Comparison of ENCODE assay signal across 22 cellular contexts in the genomic region with DNA sequence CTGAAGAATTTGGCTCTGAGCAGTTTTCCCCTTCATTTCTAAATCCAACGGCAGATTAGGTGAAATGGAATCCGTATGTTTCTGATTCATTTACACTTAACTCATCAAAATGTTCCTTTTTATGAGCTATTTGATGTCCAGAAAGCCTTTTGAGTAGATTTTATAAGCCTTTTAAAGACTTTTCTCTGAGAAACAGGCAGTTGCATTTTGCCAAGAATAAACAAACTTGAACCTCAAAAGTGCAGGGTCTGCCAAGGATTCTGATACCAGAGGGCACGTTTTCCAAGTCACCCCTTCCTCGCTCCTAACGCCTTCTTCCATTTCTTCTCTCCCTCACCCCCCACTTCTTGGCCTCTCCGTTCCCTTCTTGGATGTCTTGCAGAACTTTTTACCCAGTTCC.
DNase-seq lines count a peak whose midpoint lies in the region; ATAC-seq, FAIRE-seq and TF ChIP-seq lines count a peak whose summit lies in the region.
"Had no signal": no experiment of that assay in that cellular context is flagged by ENCODE, and none has a peak within 500 bp of the region (broad histone marks: within the 10 kb centered on the region; RNA-seq: fewer than 3 reads in every experiment).

No MANE protein-coding gene starts in this region.

- WGBS in hepatocyte (ENCODE audit: low lambda C conversion rate, missing lambda C conversion rate): 55% methylated on average over 6 of the region's 6 CpGs
- 18% methylated on average over 6 of the region's 6 CpGs for WGBS in smooth muscle cell (ENCODE audit: low lambda C conversion rate)
- WGBS in HepG2 (ENCODE audit: low lambda C conversion rate): 71% methylated on average over 6 of the region's 6 CpGs

- no peaks in the 10 kb centered on the region for H3K36me3 ChIP-seq in hepatocyte (replicated peaks; ENCODE audit: insufficient read depth, low read depth)
- no peaks in the 10 kb centered on the region for H3K36me3 ChIP-seq in smooth muscle cell (ENCODE audit: low read depth)
- H3K36me3 ChIP-seq in HepG2 (replicated peaks in 1 of 2; ENCODE audit: control insufficient read depth in 1 of 2, insufficient read depth in 2 of 2, low read length in 2 of 2): no peaks in the 10 kb centered on the region
- H3K36me3 ChIP-seq: BLaER1 had no signal

- TF ChIP-seq POLR2A in HepG2 (IDR thresholded peaks at IDR 0.05; ENCODE audit: insufficient read depth in 1 of 2, low read depth in 2 of 2, low read length in 2 of 2): no peak

- H3K27me3 ChIP-seq in hepatocyte (no peaks in the 10 kb centered on the region), smooth muscle cell (ENCODE audit: low read depth) (no peaks in the 10 kb centered on the region), HepG2 (ENCODE audit: control insufficient read depth in 1 of 2, insufficient read depth in 2 of 2, low read length in 2 of 2) (0 out of 5 replicates have a peak, but pooled peaks cover 0 to 1% of the 10 kb centered on the region in 2 experiments)
- H3K27me3 ChIP-seq: BLaER1 had no signal

- no peaks in the 10 kb centered on the region for H3K9me3 ChIP-seq in hepatocyte (ENCODE audit: low read depth)
- H3K9me3 ChIP-seq in smooth muscle cell (replicated peaks; ENCODE audit: low read depth): no peaks in the 10 kb centered on the region
- no peaks in the 10 kb centered on the region for H3K9me3 ChIP-seq in HepG2 (ENCODE audit: low read length)
- H3K9me3 ChIP-seq: BLaER1, Caco-2 had no signal

- BruUV-seq in HepG2 (replicated peaks; lab: Mats Ljungman, UMichigan): no TSS peak

- DNase-seq in M059J (ENCODE audit: low read depth) (peak; percentile 70), hepatocyte (ENCODE audit: low spot score) (peak; percentile 58), smooth muscle cell (lab: John Stamatoyannopoulos, UW; ENCODE audit: unreplicated experiment) (no peak), OCI-M2 (lab: John Stamatoyannopoulos, UW; ENCODE audit: unreplicated experiment) (no peak), HepG2 (ENCODE audit: low spot score) (no peak)
- DNase-seq: Caco-2; CD4-positive, CD25-positive, alpha-beta regulatory T cell; CD8-positive, alpha-beta T cell; DMS153; DND-41; EL; GDM1; H9; HFFc6 had no signal

- in situ Hi-C loops in HepG2 (cut with HindIII; ENCODE audit: extremely low pct_ligation_motif_present, low pct_unique_long_range_greater_than_20kb): no loop called here

- TF ChIP-seq RAD21 in HepG2 (CRISPR knock-in tag; IDR thresholded peaks at IDR 0.05): no peak

- CTCF ChIA-PET in HepG2 (lab: Yijun Ruan, JAX; ENCODE audit: low intra/inter-chr PET ratio, low total read pairs): no interaction called here

- H3K9me2 ChIP-seq in hepatocyte (replicated peaks; ENCODE audit: insufficient read depth): no peaks in the 10 kb centered on the region

- H2AFZ ChIP-seq in hepatocyte (no peak overlapping the region), smooth muscle cell (ENCODE audit: low read depth) (peak overlapping the region; percentile 24), HepG2 (ENCODE audit: low read length) (no peak overlapping the region)
- H2AFZ ChIP-seq: GM23338 had no signal

- H3K79me2 ChIP-seq in hepatocyte (no peaks in the 10 kb centered on the region), smooth muscle cell (ENCODE audit: low read depth) (no peaks in the 10 kb centered on the region), HepG2 (ENCODE audit: insufficient read depth, low read length) (no peaks in the 10 kb centered on the region)

- H3K4me2 ChIP-seq in hepatocyte (no peak overlapping the region), smooth muscle cell (peak overlapping the region; percentile 39), HepG2 (ENCODE audit: low read depth, low read length) (no peak overlapping the region)
- H3K4me2 ChIP-seq: BLaER1, GM23338 had no signal

- ATAC-seq in GM19397 (IDR thresholded peaks at IDR 0.05; ENCODE audit: unreplicated experiment) (no peak), HepG2 (no peak)
- ATAC-seq: CD8-positive, alpha-beta T cell; GM12878; GM23338; HCT116 had no signal

- H3K4me1 ChIP-seq in hepatocyte (ENCODE audit: insufficient read depth) (peaks cover 17% of the 10 kb centered on the region), smooth muscle cell (ENCODE audit: low read depth) (no peaks in the 10 kb centered on the region), HepG2 (ENCODE audit: insufficient read depth, low read length) (peaks cover 4% of the 10 kb centered on the region; the same call in 1 of the 2 replicates)
- H3K4me1 ChIP-seq: BLaER1, Caco-2 had no signal

- TF ChIP-seq CTCF in hepatocyte (IDR thresholded peaks at IDR 0.05; ENCODE audit: poor library complexity): no peak
- TF ChIP-seq CTCF in smooth muscle cell (IDR thresholded peaks at IDR 0.05; ENCODE audit: borderline replicate concordance, insufficient read depth, poor library complexity, severe bottlenecking): no peak
- no peak for TF ChIP-seq CTCF in HepG2 (CRISPR knock-in tag; IDR thresholded peaks at IDR 0.05)

- FAIRE-seq in HepG2 (lab: Jason Lieb, UNC): no peak
- FAIRE-seq: A204.1, GM12878, GM19239 had no signal

- POLR2A ChIA-PET in HepG2 (lab: Yijun Ruan, JAX): no interaction called here

- no peaks in the 10 kb centered on the region for H3F3A ChIP-seq in smooth muscle cell (ENCODE audit: low read depth)

- intact Hi-C loops in HepG2 (cut with micrococcal nuclease; ENCODE audit: unreplicated experiment): no loop called here

- H3K9ac ChIP-seq in smooth muscle cell (ENCODE audit: low read depth): no peak overlapping the region
- no peak overlapping the region for H3K9ac ChIP-seq in HepG2 (ENCODE audit: insufficient read depth, low read depth, low read length)
- H3K9ac ChIP-seq: BLaER1 had no signal

- TF ChIP-seq EP300 in HepG2 (IDR thresholded peaks at IDR 0.05; ENCODE audit: low read depth in 2 of 2, low read length in 2 of 2) (no peak), HepG2 (CRISPR knock-in tag; IDR thresholded peaks at IDR 0.05; ENCODE audit: borderline replicate concordance) (no peak)

- H3K4me3 ChIP-seq in hepatocyte (no peak overlapping the region), smooth muscle cell (no peak overlapping the region), HepG2 (replicated peaks in 1 of 3; ENCODE audit: insufficient read depth in 1 of 3, low read depth in 2 of 3, low read length in 3 of 3) (no peak overlapping the region)
- H3K4me3 ChIP-seq: BLaER1, GM12878, GM23338 had no signal

- H3K27ac ChIP-seq in hepatocyte (peak overlapping the region; percentile 89), smooth muscle cell (ENCODE audit: low read depth) (no peak overlapping the region), HepG2 (ENCODE audit: extremely low read length, insufficient read depth, low read length) (no peak overlapping the region)
- H3K27ac ChIP-seq: BLaER1, C4-2B had no signal

- H4K20me1 ChIP-seq in hepatocyte (ENCODE audit: insufficient read depth, poor library complexity, severe bottlenecking) (no peaks in the 10 kb centered on the region), smooth muscle cell (ENCODE audit: low read depth) (no peaks in the 10 kb centered on the region), HepG2 (ENCODE audit: insufficient read depth, low read length) (no peaks in the 10 kb centered on the region)
- H4K20me1 ChIP-seq: BLaER1 had no signal

TF ChIP-seq in HepG2, 621 proteins besides CTCF, POLR2A, EP300 and RAD21 (continues in another document):
- TF ChIP-seq TSC22D2 (CRISPR knock-in tag; IDR thresholded peaks at IDR 0.05; ENCODE audit: borderline replicate concordance): no peak
- TF ChIP-seq KAT7 (CRISPR knock-in tag; IDR thresholded peaks at IDR 0.05; ENCODE audit: borderline replicate concordance): no peak
- TF ChIP-seq, protein P1, sequence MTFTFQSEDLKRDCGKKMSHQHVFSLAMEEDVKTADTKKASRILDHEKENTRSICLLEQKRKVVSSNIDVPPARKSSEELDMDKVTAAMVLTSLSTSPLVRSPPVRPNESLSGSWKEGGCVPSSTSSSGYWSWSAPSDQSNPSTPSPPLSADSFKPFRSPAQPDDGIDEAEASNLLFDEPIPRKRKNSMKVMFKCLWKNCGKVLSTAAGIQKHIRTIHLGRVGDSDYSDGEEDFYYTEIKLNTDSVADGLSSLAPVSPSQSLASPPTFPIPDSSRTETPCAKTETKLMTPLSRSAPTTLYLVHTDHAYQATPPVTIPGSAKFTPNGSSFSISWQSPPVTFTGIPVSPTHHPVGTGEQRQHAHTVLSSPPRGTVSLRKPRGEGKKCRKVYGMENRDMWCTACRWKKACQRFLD (CRISPR knock-in tag; IDR thresholded peaks at IDR 0.05; ENCODE audit: borderline replicate concordance): no peak
- no peak for TF ChIP-seq CBX5 (CRISPR knock-in tag; IDR thresholded peaks at IDR 0.05; ENCODE audit: borderline replicate concordance)
- TF ChIP-seq, protein P2, sequence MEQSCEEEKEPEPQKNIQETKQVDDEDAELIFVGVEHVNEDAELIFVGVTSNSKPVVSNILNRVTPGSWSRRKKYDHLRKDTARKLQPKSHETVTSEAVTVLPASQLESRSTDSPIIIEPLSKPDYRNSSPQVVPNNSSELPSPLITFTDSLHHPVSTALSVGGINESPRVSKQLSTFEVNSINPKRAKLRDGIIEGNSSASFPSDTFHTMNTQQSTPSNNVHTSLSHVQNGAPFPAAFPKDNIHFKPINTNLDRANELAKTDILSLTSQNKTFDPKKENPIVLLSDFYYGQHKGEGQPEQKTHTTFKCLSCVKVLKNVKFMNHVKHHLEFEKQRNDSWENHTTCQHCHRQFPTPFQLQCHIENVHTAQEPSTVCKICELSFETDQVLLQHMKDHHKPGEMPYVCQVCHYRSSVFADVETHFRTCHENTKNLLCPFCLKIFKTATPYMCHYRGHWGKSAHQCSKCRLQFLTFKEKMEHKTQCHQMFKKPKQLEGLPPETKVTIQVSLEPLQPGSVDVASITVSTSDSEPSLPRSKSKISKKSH (CRISPR knock-in tag; IDR thresholded peaks at IDR 0.05; ENCODE audit: borderline replicate concordance): no peak
- no peak for TF ChIP-seq PHF21A (CRISPR knock-in tag; IDR thresholded peaks at IDR 0.05)
- TF ChIP-seq ATF7 (IDR thresholded peaks at IDR 0.05): no peak
- TF ChIP-seq ATF7 (CRISPR knock-in tag; IDR thresholded peaks at IDR 0.05): no peak
- no peak for TF ChIP-seq MYNN (CRISPR knock-in tag; IDR thresholded peaks at IDR 0.05; ENCODE audit: low read depth)
- no peak for TF ChIP-seq ZFP82 (CRISPR knock-in tag; IDR thresholded peaks at IDR 0.05; ENCODE audit: borderline replicate concordance)
- no peak for TF ChIP-seq HNRNPL (IDR thresholded peaks at IDR 0.05; ENCODE audit: low read depth, low read length)
- TF ChIP-seq, protein P3, sequence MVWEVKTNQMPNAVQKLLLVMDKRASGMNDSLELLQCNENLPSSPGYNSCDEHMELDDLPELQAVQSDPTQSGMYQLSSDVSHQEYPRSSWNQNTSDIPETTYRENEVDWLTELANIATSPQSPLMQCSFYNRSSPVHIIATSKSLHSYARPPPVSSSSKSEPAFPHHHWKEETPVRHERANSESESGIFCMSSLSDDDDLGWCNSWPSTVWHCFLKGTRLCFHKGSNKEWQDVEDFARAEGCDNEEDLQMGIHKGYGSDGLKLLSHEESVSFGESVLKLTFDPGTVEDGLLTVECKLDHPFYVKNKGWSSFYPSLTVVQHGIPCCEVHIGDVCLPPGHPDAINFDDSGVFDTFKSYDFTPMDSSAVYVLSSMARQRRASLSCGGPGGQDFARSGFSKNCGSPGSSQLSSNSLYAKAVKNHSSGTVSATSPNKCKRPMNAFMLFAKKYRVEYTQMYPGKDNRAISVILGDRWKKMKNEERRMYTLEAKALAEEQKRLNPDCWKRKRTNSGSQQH (CRISPR knock-in tag; IDR thresholded peaks at IDR 0.05; ENCODE audit: low read depth): no peak

Comparison
In these comparisons a context has a peak if more than half of its experiments do, and no peak if none do; other contexts are left out.
1. DNase-seq: peak in M059J (single experiment) and hepatocyte (single experiment); none in smooth muscle cell (single experiment), OCI-M2 (single experiment) and HepG2 (single experiment).